Comparison of ENCODE assay signal across 5 cellular contexts in the genomic region with DNA sequence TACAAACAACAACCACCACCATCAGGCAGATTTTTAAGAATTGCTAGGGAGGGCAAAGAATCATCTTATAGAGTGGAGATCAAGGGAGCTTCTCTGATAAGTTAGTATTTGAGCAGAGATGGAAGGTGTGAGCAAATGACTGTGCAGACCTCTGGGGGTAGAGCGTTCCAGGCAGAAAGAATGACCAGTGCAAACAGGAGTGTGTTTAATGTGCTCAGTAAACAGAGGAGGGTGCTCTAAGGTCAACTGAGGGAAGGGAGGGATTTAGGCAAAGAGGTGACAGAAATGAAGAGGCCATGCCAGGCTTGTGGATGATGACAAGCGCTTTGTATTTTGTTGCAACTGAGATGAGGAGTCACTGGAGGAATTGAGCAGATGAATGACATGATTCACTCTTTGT.
"Had no signal": no experiment of that assay in that cellular context is flagged by ENCODE, and none has a peak within 500 bp of the region (broad histone marks: within the 10 kb centered on the region; RNA-seq: fewer than 3 reads in every experiment).

No MANE protein-coding gene starts in this region.

- ATAC-seq: GM23338 had no signal

- H3K27ac ChIP-seq: KMS-11 had no signal

- DNase-seq: H9, HCEC 1CT, KBM-7 had no signal

- H3K9ac ChIP-seq: KMS-11 had no signal

- H3K4me3 ChIP-seq: GM23338 had no signal
